ENCODE assay signal across 1 cellular context in genomic region chr11:830295-831131, GRCh38.
TF ChIP-seq lines count a peak whose summit lies in the region.

No MANE protein-coding gene starts in this region.

TF ChIP-seq in GM12878, 131 proteins besides CTCF, POLR2A, EP300 and RAD21:
- TF ChIP-seq STAT3 (IDR thresholded peaks at IDR 0.05; ENCODE audit: low read depth, low read length) (no peak), USF2 (IDR thresholded peaks at IDR 0.05; ENCODE audit: borderline replicate concordance, low read depth, low read length) (peak; percentile 25), BCLAF1 (IDR thresholded peaks at IDR 0.05) (no peak), NRF1 (conservative IDR thresholded peaks at IDR 0.05; ENCODE audit: low read depth, low read length) (no peak), JUNB (IDR thresholded peaks at IDR 0.05) (no peak), LARP7 (IDR thresholded peaks at IDR 0.05) (no peak), TCF12 (IDR thresholded peaks at IDR 0.05; ENCODE audit: low read depth, low read length) (peak; percentile 65), RUNX3 (IDR thresholded peaks at IDR 0.05; ENCODE audit: low read length) (no peak), TARDBP (IDR thresholded peaks at IDR 0.05; ENCODE audit: borderline replicate concordance) (no peak), SMC3 (IDR thresholded peaks at IDR 0.05; ENCODE audit: borderline replicate concordance, low read length) (no peak), HSF1 (IDR thresholded peaks at IDR 0.05; ENCODE audit: low read depth, low read length) (no peak), ZNF274 (IDR thresholded peaks at IDR 0.05; ENCODE audit: insufficient read depth, insufficient read length) (no peak), USF1 (IDR thresholded peaks at IDR 0.05; ENCODE audit: borderline replicate concordance, extremely low read length, insufficient read depth, low read depth, low read length) (peak; percentile 59), IRF5 (IDR thresholded peaks at IDR 0.05; ENCODE audit: borderline replicate concordance) (no peak), YBX1 (IDR thresholded peaks at IDR 0.05) (no peak), ATF7 (IDR thresholded peaks at IDR 0.05; ENCODE audit: low read depth) (no peak), ZSCAN29 (IDR thresholded peaks at IDR 0.05) (no peak), NFYA (IDR thresholded peaks at IDR 0.05; ENCODE audit: borderline replicate concordance, low read depth, low read length) (no peak), TCF3 (IDR thresholded peaks at IDR 0.05; ENCODE audit: borderline replicate concordance, insufficient read depth, low read depth, low read length) (peak; percentile 87), STAT1 (conservative IDR thresholded peaks at IDR 0.05) (no peak)
